ENCODE assay signal across 9 cellular contexts in genomic region chr1:225468270-225469020, GRCh38. TPM values are rescaled to one million over a fixed set of nuclear protein-coding genes. Genes with fewer than 3 reads are reported as not detected.
DNase-seq lines count a peak whose midpoint lies in the region; ATAC-seq, FAIRE-seq and TF ChIP-seq lines count a peak whose summit lies in the region.
"Had no signal": no experiment of that assay in that cellular context is flagged by ENCODE, and none has a peak within 500 bp of the region (broad histone marks: within the 10 kb centered on the region; RNA-seq: fewer than 3 reads in every experiment).

No MANE protein-coding gene starts in this region.

- H3K27ac ChIP-seq in mucosa of rectum (ENCODE audit: low read depth in 2 of 2, low read length in 2 of 2) (peak overlapping the region; percentile 1 to 95), aorta (ENCODE audit: low read depth in 1 of 2, low read length in 2 of 2) (no peak overlapping the region)

- peak; percentile 44 for ATAC-seq in activated T-helper 17 cell treated with anti-CD3 and anti-CD28 coated beads, Interleukin-2, amount 50 U/mL, for 72 hours (replicated peaks)
- ATAC-seq in aorta (ENCODE audit: low FRiP score) = no peak

- peaks cover 30% of the 10 kb centered on the region for H3K4me1 Mint-ChIP-seq in activated T-helper 17 cell treated with anti-CD3 and anti-CD28 coated beads, Interleukin-2, amount 50 U/mL, for 72 hours

- no peak for FAIRE-seq in D721Med (lab: Jason Lieb, UNC)
- FAIRE-seq: H1 had no signal

- H3K27ac Mint-ChIP-seq in activated T-helper 17 cell treated with anti-CD3 and anti-CD28 coated beads, Interleukin-2, amount 50 U/mL, for 72 hours = peak overlapping the region; percentile 97

- H3K27me3 ChIP-seq in mucosa of rectum (ENCODE audit: control insufficient read depth in 2 of 2, insufficient read depth in 2 of 2, low read length in 2 of 2) (no peaks in the 10 kb centered on the region), aorta (ENCODE audit: control insufficient read depth in 1 of 2, insufficient read depth in 2 of 2, low read length in 1 of 2) (no peaks in the 10 kb centered on the region)

- H3K27me3 Mint-ChIP-seq in activated T-helper 17 cell treated with anti-CD3 and anti-CD28 coated beads, Interleukin-2, amount 50 U/mL, for 72 hours = no peaks in the 10 kb centered on the region

- H3K4me1 ChIP-seq in mucosa of rectum (ENCODE audit: control insufficient read depth in 2 of 2, insufficient read depth in 2 of 2, low read length in 2 of 2) (peaks cover 2 to 23% of the 10 kb centered on the region in 2 donors), aorta (ENCODE audit: control insufficient read depth in 1 of 2, insufficient read depth in 2 of 2, low read length in 2 of 2) (no peaks in the 10 kb centered on the region)

- H3K4me3 ChIP-seq in mucosa of rectum (ENCODE audit: low read length in 2 of 2) (peak overlapping the region in 1 of 2 donors; percentile 75), aorta (ENCODE audit: low read length in 2 of 2) (no peak overlapping the region)

- no peaks in the 10 kb centered on the region for H3K9me3 Mint-ChIP-seq in activated T-helper 17 cell treated with anti-CD3 and anti-CD28 coated beads, Interleukin-2, amount 50 U/mL, for 72 hours

- 87 to 90% methylated on average over 10 of the region's 10 CpGs for WGBS in aorta, 2 donors

- H3K36me3 Mint-ChIP-seq in activated T-helper 17 cell treated with anti-CD3 and anti-CD28 coated beads, Interleukin-2, amount 50 U/mL, for 72 hours (ENCODE audit: low read depth) = no peaks in the 10 kb centered on the region

- intact Hi-C loops in aorta (cut with DNase I) = no loop called here
- intact Hi-C loops in head of caudate nucleus (cut with DNase I) = no loop called here

- DNase-seq in stimulated activated CD4-positive, alpha-beta T cell treated with anti-CD3 and anti-CD28 coated beads, Interleukin-4, amount 100 ng/mL, for 24 hours = peak; percentile 34
- no peak for DNase-seq in stimulated activated CD4-positive, alpha-beta T cell treated with anti-CD3 and anti-CD28 coated beads, Interleukin-12 subunit alpha, Interleukin-12 subunit beta, amount 100 ng/mL, for 4 hours
- peak; percentile 33 to 42 for DNase-seq in aorta
- no peak for DNase-seq in DMS 273 treated with DMSO at 0.1 percent for 48 hours (lab: John Stamatoyannopoulos, UW)
- DNase-seq in D721Med (ENCODE audit: insufficient read length, low spot score) = no peak
- DNase-seq in head of caudate nucleus = no peak

- H3K9ac ChIP-seq in mucosa of rectum (ENCODE audit: low read depth in 1 of 2, low read length in 2 of 2) = peak overlapping the region; percentile 58 to 63

- TF ChIP-seq CTCF in D721Med (IDR thresholded peaks at IDR 0.05; ENCODE audit: insufficient read depth, missing control alignments) = no peak

- peak overlapping the region; percentile 88 for H3K4me3 Mint-ChIP-seq in activated T-helper 17 cell treated with anti-CD3 and anti-CD28 coated beads, Interleukin-2, amount 50 U/mL, for 72 hours

- H3K9me3 ChIP-seq in mucosa of rectum (ENCODE audit: control insufficient read depth in 2 of 2, low read length in 2 of 2) = no peaks in the 10 kb centered on the region
- H3K9me3 ChIP-seq in aorta (ENCODE audit: control insufficient read depth, low read length) = no peaks in the 10 kb centered on the region

- no peaks in the 10 kb centered on the region for H3K36me3 ChIP-seq in mucosa of rectum (ENCODE audit: control insufficient read depth in 2 of 2, insufficient read depth in 2 of 2, low read length in 2 of 2)
- no peaks in the 10 kb centered on the region for H3K36me3 ChIP-seq in aorta (ENCODE audit: control insufficient read depth in 1 of 2, insufficient read depth in 2 of 2, low read length in 1 of 2)

RNA-seq across cellular contexts. Expression of gene LBR, which starts 40.6 kb away (rescaled TPM):
- 100 to 1,000 TPM; 123 to 184 TPM for total RNA-seq in activated T-helper 17 cell treated with anti-CD3 and anti-CD28 coated beads, Interleukin-2, amount 50 U/mL, for 72 hours
- 10 to 100 TPM; 42.2 to 48.4 TPM for total RNA-seq in aorta
- polyA plus RNA-seq in aorta = 10 to 100 TPM in 1 of 2 donors, 1 to 10 TPM in 1; 8.5 to 16.2 TPM

Comparison
In these comparisons a context has a peak if more than half of its experiments do, and no peak if none do; other contexts are left out.
1. DNase-seq: peak in stimulated activated CD4-positive, alpha-beta T cell treated with anti-CD3 and anti-CD28 coated beads, Interleukin-4, amount 100 ng/mL, for 24 hours (single experiment) and aorta (2 of 2); none in stimulated activated CD4-positive, alpha-beta T cell treated with anti-CD3 and anti-CD28 coated beads, Interleukin-12 subunit alpha, Interleukin-12 subunit beta, amount 100 ng/mL, for 4 hours (single experiment), DMS 273 treated with DMSO at 0.1 percent for 48 hours (single experiment), D721Med (single experiment) and head of caudate nucleus (0 of 42).
2. H3K27ac ChIP-seq: peak in mucosa of rectum (2 of 2); none in aorta (0 of 2).